Comparison of ENCODE assay signal across 2 cellular contexts in the genomic region with DNA sequence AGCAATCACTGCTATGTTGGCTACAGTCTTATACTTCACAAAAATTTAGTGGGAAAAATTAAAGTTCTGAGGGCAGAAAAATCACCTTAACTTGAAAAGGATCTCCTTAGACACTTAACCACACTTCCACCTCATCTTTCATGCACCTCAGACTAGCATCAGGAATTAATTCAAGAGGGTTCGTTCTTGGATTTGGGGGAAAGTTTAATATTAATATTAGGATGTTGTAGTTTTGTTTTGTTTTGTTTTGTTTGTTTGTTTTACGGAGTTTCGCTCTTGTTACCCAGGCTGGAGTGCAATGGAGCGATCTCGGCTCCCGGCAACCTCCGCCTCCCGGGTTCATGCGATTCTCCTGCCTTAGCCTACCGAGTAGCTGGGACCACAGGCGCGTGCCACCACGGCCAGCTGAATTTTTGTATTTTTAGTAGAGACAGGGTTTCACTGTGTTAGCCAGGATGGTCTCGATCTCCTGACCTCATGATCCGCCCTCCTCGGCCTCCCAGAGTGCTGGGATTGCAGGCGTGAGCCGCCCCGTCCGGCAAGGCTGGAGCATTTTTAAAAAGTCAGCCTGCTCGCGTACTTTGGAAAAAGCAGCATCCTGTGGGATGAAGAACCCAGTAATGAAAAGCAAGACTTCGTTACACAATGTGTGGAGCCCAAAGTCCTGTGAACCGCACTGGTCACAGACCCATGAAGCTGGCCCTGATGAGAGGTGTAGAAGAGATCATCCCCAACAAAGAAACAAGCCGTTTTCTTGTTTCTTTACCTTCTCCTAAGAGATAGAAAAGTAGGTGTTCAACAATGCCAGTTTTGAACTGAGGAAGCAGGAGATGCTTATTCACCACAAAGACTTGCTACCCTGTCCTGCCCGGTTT.
TF ChIP-seq lines count a peak whose summit lies in the region.

No MANE protein-coding gene starts in this region.

TF ChIP-seq in GM23338, 12 proteins besides CTCF, POLR2A, EP300 and RAD21 (continued from another document):
- TF ChIP-seq, protein P1, sequence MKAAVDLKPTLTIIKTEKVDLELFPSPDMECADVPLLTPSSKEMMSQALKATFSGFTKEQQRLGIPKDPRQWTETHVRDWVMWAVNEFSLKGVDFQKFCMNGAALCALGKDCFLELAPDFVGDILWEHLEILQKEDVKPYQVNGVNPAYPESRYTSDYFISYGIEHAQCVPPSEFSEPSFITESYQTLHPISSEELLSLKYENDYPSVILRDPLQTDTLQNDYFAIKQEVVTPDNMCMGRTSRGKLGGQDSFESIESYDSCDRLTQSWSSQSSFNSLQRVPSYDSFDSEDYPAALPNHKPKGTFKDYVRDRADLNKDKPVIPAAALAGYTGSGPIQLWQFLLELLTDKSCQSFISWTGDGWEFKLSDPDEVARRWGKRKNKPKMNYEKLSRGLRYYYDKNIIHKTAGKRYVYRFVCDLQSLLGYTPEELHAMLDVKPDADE (IDR thresholded peaks at IDR 0.05): no peak
- TF ChIP-seq REST (IDR thresholded peaks at IDR 0.05; ENCODE audit: unreplicated experiment): no peak
- TF ChIP-seq STAT1 (IDR thresholded peaks at IDR 0.05; ENCODE audit: unreplicated experiment): no peak

TF ChIP-seq in H1, 55 proteins besides CTCF, POLR2A, EP300 and RAD21 (continued from another document):
- TF ChIP-seq TCF12 (IDR thresholded peaks at IDR 0.05; ENCODE audit: low read depth, low read length): no peak
- peak; percentile 77 for TF ChIP-seq TBP (IDR thresholded peaks at IDR 0.05; ENCODE audit: low read depth, low read length)
- peak; percentile 96 for TF ChIP-seq TAF7 (optimal IDR thresholded peaks at IDR 0.05; ENCODE audit: borderline replicate concordance, low read depth, low read length)
- TF ChIP-seq HDAC2 (IDR thresholded peaks at IDR 0.05; ENCODE audit: borderline replicate concordance in 1 of 2, low read depth in 2 of 2, low read length in 2 of 2): no peak
- no peak for TF ChIP-seq CHD2 (IDR thresholded peaks at IDR 0.05; ENCODE audit: low read length)
- no peak for TF ChIP-seq ZNF274 (IDR thresholded peaks at IDR 0.05; ENCODE audit: borderline replicate concordance, extremely low read depth, low read length)
- no peak for TF ChIP-seq CHD1 (IDR thresholded peaks at IDR 0.05; ENCODE audit: low read depth, low read length)
- TF ChIP-seq SIX5 (IDR thresholded peaks at IDR 0.05; ENCODE audit: low read depth, low read length): no peak
- TF ChIP-seq SP1 (IDR thresholded peaks at IDR 0.05; ENCODE audit: low read depth, low read length): no peak
TF ChIP-seq in H1: peak in this region for 3.
